In genomic region chr22:29275819-29276565, GRCh38 we compare ENCODE assay signal across 19 cellular contexts. TPM values are rescaled to one million over a fixed set of nuclear protein-coding genes. Genes with fewer than 3 reads are reported as not detected.
A peak's percentile ranks its signal among the peaks of the same experiment; 100 is the strongest.
DNase-seq lines count a peak whose midpoint lies in the region; ATAC-seq lines count a peak whose summit lies in the region.
"Had no signal": no experiment of that assay in that cellular context is flagged by ENCODE, and none has a peak within 500 bp of the region (broad histone marks: within the 10 kb centered on the region; RNA-seq: fewer than 3 reads in every experiment).

No MANE protein-coding gene starts in this region.

- H3K27me3 ChIP-seq in subcutaneous abdominal adipose tissue (ENCODE audit: control insufficient read depth in 5 of 5, insufficient read depth in 4 of 5, low read length in 5 of 5): no peaks in the 10 kb centered on the region
- H3K27me3 ChIP-seq in effector memory CD4-positive, alpha-beta T cell (replicated peaks; ENCODE audit: control insufficient read depth, insufficient read depth, low read length, poor library complexity, severe bottlenecking): no peaks in the 10 kb centered on the region
- H3K27me3 ChIP-seq: upper lobe of left lung had no signal

- H3K4me1 ChIP-seq in subcutaneous abdominal adipose tissue (ENCODE audit: control insufficient read depth in 5 of 5, insufficient read depth in 5 of 5, low read length in 5 of 5): peaks cover 3 to 36% (median 31%) of the 10 kb centered on the region in 5 donors
- H3K4me1 ChIP-seq in effector memory CD4-positive, alpha-beta T cell (ENCODE audit: control insufficient read depth, insufficient read depth, low read length, poor library complexity, severe bottlenecking): peaks cover 18% of the 10 kb centered on the region

- H3K36me3 ChIP-seq in subcutaneous abdominal adipose tissue (ENCODE audit: control insufficient read depth in 5 of 5, insufficient read depth in 5 of 5, low read length in 5 of 5): peaks cover 55 to 83% (median 72%) of the 10 kb centered on the region in 5 donors
- peaks cover 77% of the 10 kb centered on the region for H3K36me3 ChIP-seq in effector memory CD4-positive, alpha-beta T cell (ENCODE audit: control insufficient read depth, insufficient read depth, low read length)

- H3K36me3 Mint-ChIP-seq in activated T-cell treated with anti-CD3 and anti-CD28 coated beads, Interleukin-2, amount 50 U/mL, for 72 hours (ENCODE audit: insufficient read depth in 2 of 2): peaks cover 19 to 69% of the 10 kb centered on the region in 2 donors
- H3K36me3 Mint-ChIP-seq in activated naive CD8-positive, alpha-beta T cell treated with anti-CD3 and anti-CD28 coated beads for 36 hours: peaks cover 70% of the 10 kb centered on the region
- H3K36me3 Mint-ChIP-seq: IgD-negative memory B cell had no signal

- H3K9me3 Mint-ChIP-seq in activated T-cell treated with anti-CD3 and anti-CD28 coated beads, Interleukin-2, amount 50 U/mL, for 72 hours: no peaks in the 10 kb centered on the region
- H3K9me3 Mint-ChIP-seq in activated naive CD8-positive, alpha-beta T cell treated with anti-CD3 and anti-CD28 coated beads for 36 hours: no peaks in the 10 kb centered on the region
- H3K9me3 Mint-ChIP-seq: activated naive CD4-positive, alpha-beta T cell treated with anti-CD3 and anti-CD28 coated beads, Interleukin-2, amount 10 ng/mL, durations not matched to agents 7 days and 5 days; IgD-negative memory B cell had no signal

- no peak for ATAC-seq in activated T-cell treated with anti-CD3 and anti-CD28 coated beads, Interleukin-2, amount 50 U/mL, for 72 hours (replicated peaks in 1 of 2)
- ATAC-seq in left lobe of liver (peak; percentile 66), GM19452 (IDR thresholded peaks at IDR 0.05; ENCODE audit: unreplicated experiment) (no peak)
- ATAC-seq: lower lobe of right lung had no signal

- no peaks in the 10 kb centered on the region for H3K27me3 Mint-ChIP-seq in activated T-cell treated with anti-CD3 and anti-CD28 coated beads, Interleukin-2, amount 50 U/mL, for 72 hours (ENCODE audit: low read depth)
- no peaks in the 10 kb centered on the region for H3K27me3 Mint-ChIP-seq in activated naive CD8-positive, alpha-beta T cell treated with anti-CD3 and anti-CD28 coated beads for 36 hours
- H3K27me3 Mint-ChIP-seq: activated naive CD4-positive, alpha-beta T cell treated with anti-CD3 and anti-CD28 coated beads, Interleukin-2, amount 10 ng/mL, durations not matched to agents 7 days and 5 days; IgD-negative memory B cell had no signal

- H3K9me3 ChIP-seq in subcutaneous abdominal adipose tissue (ENCODE audit: control insufficient read depth in 5 of 5, low read length in 5 of 5): no peaks in the 10 kb centered on the region
- H3K9me3 ChIP-seq in effector memory CD4-positive, alpha-beta T cell (ENCODE audit: control insufficient read depth, low read length): no peaks in the 10 kb centered on the region
- H3K9me3 ChIP-seq: lower lobe of right lung, upper lobe of left lung had no signal

- H3K27ac Mint-ChIP-seq in activated T-cell treated with anti-CD3 and anti-CD28 coated beads, Interleukin-2, amount 50 U/mL, for 72 hours: peak overlapping the region; percentile 92
- peak overlapping the region; percentile 1 for H3K27ac Mint-ChIP-seq in activated naive CD8-positive, alpha-beta T cell treated with anti-CD3 and anti-CD28 coated beads for 36 hours
- H3K27ac Mint-ChIP-seq: activated naive CD4-positive, alpha-beta T cell treated with anti-CD3 and anti-CD28 coated beads, Interleukin-2, amount 10 ng/mL, durations not matched to agents 7 days and 5 days had no signal

- no peak overlapping the region for H3K4me3 ChIP-seq in subcutaneous abdominal adipose tissue (ENCODE audit: low read depth in 1 of 5, low read length in 5 of 5)
- H3K4me3 ChIP-seq in effector memory CD4-positive, alpha-beta T cell (ENCODE audit: insufficient read depth, low read depth, low read length, poor library complexity, severe bottlenecking): no peak overlapping the region
- H3K4me3 ChIP-seq: lower lobe of right lung, upper lobe of left lung had no signal

- H3K9ac ChIP-seq in subcutaneous abdominal adipose tissue (ENCODE audit: low read length in 5 of 5): no peak overlapping the region

- H3K4me1 Mint-ChIP-seq in activated T-cell treated with anti-CD3 and anti-CD28 coated beads, Interleukin-2, amount 50 U/mL, for 72 hours (ENCODE audit: low read depth): peaks cover 66% of the 10 kb centered on the region
- H3K4me1 Mint-ChIP-seq in activated naive CD8-positive, alpha-beta T cell treated with anti-CD3 and anti-CD28 coated beads for 36 hours: peaks cover 58% of the 10 kb centered on the region

- peak overlapping the region; percentile 51 for H3K27ac ChIP-seq in subcutaneous abdominal adipose tissue (ENCODE audit: low read depth, low read length)
- H3K27ac ChIP-seq in effector memory CD4-positive, alpha-beta T cell (ENCODE audit: insufficient read depth, low read length, poor library complexity, severe bottlenecking): no peak overlapping the region
- H3K27ac ChIP-seq: lower lobe of right lung, upper lobe of left lung had no signal

- H3K4me3 Mint-ChIP-seq in activated T-cell treated with anti-CD3 and anti-CD28 coated beads, Interleukin-2, amount 50 U/mL, for 72 hours: peak overlapping the region in 1 of 2 donors; percentile 50
- H3K4me3 Mint-ChIP-seq in activated naive CD8-positive, alpha-beta T cell treated with anti-CD3 and anti-CD28 coated beads for 36 hours: no peak overlapping the region
- H3K4me3 Mint-ChIP-seq: activated naive CD4-positive, alpha-beta T cell treated with anti-CD3 and anti-CD28 coated beads, Interleukin-2, amount 10 ng/mL, durations not matched to agents 7 days and 5 days had no signal

- DNase-seq in activated T-cell treated with anti-CD3 and anti-CD28 coated beads, Interleukin-2, amount 50 U/mL, for 72 hours: no peak
- no peak for DNase-seq in activated T-cell treated with anti-CD3 and anti-CD28 coated beads, Interleukin-2, amount 50 U/mL, for 1 hour
- DNase-seq in activated naive CD8-positive, alpha-beta T cell treated with anti-CD3 and anti-CD28 coated beads for 36 hours: no peak
- DNase-seq in left lobe of liver (ENCODE audit: low spot score): no peak
- no peak for DNase-seq in effector memory CD4-positive, alpha-beta T cell
- DNase-seq in medulla oblongata (ENCODE audit: extremely low spot score): no peak
- DNase-seq: activated naive CD4-positive, alpha-beta T cell treated with anti-CD3 and anti-CD28 coated beads, Interleukin-2, amount 10 ng/mL, durations not matched to agents 7 days and 5 days; cerebellar nuclear complex; DMS 273 treated with DMSO at 0.1 percent for 48 hours; erythroblast; lower lobe of right lung; NCI-H146; NCI-H526; nucleus accumbens; stimulated activated CD4-positive, alpha-beta T cell treated with anti-CD3 and anti-CD28 coated beads, Interleukin-12 subunit alpha, Interleukin-12 subunit beta, amount 100 ng/mL, for 4 hours; upper lobe of left lung had no signal

RNA-seq across cellular contexts. Expression of gene EWSR1, which starts 7.9 kb away (rescaled TPM):
- total RNA-seq in activated T-cell treated with anti-CD3 and anti-CD28 coated beads, Interleukin-2, amount 50 U/mL, for 72 hours: 100 to 1,000 TPM; 279 to 285 TPM
- 100 to 1,000 TPM; 369 to 377 TPM for total RNA-seq in activated naive CD8-positive, alpha-beta T cell treated with anti-CD3 and anti-CD28 coated beads for 36 hours
- total RNA-seq in left lobe of liver: 93.3 TPM

RNA-seq across cellular contexts. Expression of gene RHBDD3, which starts 8.2 kb away (rescaled TPM):
- total RNA-seq in activated T-cell treated with anti-CD3 and anti-CD28 coated beads, Interleukin-2, amount 50 U/mL, for 72 hours: 10 to 100 TPM; 22.4 to 29.4 TPM
- total RNA-seq in activated naive CD8-positive, alpha-beta T cell treated with anti-CD3 and anti-CD28 coated beads for 36 hours: 10 to 100 TPM; 32.4 to 33.1 TPM
- 18.9 TPM for total RNA-seq in left lobe of liver

RNA-seq across cellular contexts. Expression of gene GAS2L1, which starts 30.5 kb away (rescaled TPM):
- total RNA-seq in activated T-cell treated with anti-CD3 and anti-CD28 coated beads, Interleukin-2, amount 50 U/mL, for 72 hours: under 1 TPM; 0.41 to 0.79 TPM
- total RNA-seq in activated naive CD8-positive, alpha-beta T cell treated with anti-CD3 and anti-CD28 coated beads for 36 hours: 1 to 10 TPM; 1.1 to 1.4 TPM
- total RNA-seq in left lobe of liver: 14.3 TPM

RNA-seq across cellular contexts. Expression of gene RASL10A, which starts 39.5 kb away (rescaled TPM):
- total RNA-seq in activated T-cell treated with anti-CD3 and anti-CD28 coated beads, Interleukin-2, amount 50 U/mL, for 72 hours: under 1 TPM in 1 of 2 donors, not detected in 1; 0.84 TPM
- total RNA-seq in activated naive CD8-positive, alpha-beta T cell treated with anti-CD3 and anti-CD28 coated beads for 36 hours: under 1 TPM in 1 of 2 experiments, not detected in 1; 0.58 TPM
- 1.0 TPM for total RNA-seq in left lobe of liver
